Comparison of ENCODE assay signal across 1 cellular context in the genomic region with DNA sequence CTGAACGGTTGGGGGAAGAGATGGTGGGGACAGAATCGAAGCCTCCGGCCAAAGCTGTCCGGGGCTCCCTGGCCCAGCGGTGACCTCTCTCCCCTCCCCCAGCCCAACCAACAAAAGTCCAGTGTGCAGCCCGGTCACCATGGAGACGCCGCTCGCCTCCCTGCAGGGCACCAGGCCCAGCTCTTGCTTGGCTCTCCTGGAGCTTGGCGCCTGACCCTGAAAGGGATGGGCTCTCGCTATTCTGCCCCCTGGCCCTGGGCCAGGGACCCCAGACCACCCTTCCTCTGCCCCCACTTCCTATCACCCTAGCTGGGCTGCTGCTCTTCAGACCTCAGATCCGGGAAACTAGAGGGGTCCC.
A peak's percentile ranks its signal among the peaks of the same experiment; 100 is the strongest.
TF ChIP-seq lines count a peak whose summit lies in the region.

No MANE protein-coding gene starts in this region.

TF ChIP-seq in HepG2, 621 proteins besides CTCF, POLR2A, EP300 and RAD21 (continued from another document):
- TF ChIP-seq, protein P1, sequence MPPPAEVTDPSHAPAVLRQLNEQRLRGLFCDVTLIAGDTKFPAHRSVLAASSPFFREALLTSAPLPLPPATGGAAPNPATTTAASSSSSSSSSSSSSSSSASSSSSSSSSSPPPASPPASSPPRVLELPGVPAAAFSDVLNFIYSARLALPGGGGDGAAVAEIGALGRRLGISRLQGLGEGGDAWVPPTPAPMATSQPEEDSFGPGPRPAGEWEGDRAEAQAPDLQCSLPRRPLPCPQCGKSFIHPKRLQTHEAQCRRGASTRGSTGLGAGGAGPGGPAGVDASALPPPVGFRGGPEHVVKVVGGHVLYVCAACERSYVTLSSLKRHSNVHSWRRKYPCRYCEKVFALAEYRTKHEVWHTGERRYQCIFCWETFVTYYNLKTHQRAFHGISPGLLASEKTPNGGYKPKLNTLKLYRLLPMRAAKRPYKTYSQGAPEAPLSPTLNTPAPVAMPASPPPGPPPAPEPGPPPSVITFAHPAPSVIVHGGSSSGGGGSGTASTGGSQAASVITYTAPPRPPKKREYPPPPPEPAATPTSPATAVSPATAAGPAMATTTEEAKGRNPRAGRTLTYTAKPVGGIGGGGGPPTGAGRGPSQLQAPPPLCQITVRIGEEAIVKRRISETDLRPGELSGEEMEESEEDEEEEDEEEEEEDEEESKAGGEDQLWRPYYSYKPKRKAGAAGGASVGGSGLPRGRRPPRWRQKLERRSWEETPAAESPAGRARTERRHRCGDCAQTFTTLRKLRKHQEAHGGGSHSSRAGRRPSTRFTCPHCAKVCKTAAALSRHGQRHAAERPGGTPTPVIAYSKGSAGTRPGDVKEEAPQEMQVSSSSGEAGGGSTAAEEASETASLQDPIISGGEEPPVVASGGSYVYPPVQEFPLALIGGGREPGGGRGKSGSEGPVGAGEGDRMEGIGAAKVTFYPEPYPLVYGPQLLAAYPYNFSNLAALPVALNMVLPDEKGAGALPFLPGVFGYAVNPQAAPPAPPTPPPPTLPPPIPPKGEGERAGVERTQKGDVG (CRISPR knock-in tag; IDR thresholded peaks at IDR 0.05; ENCODE audit: borderline replicate concordance), result no peak
- no peak for TF ChIP-seq ZNF460 (CRISPR knock-in tag; IDR thresholded peaks at IDR 0.05; ENCODE audit: borderline replicate concordance)
- TF ChIP-seq ZNF782 (CRISPR knock-in tag; IDR thresholded peaks at IDR 0.05; ENCODE audit: borderline replicate concordance), result peak; percentile 64; the same call in 1 of the 2 replicates
- TF ChIP-seq ZNF891 (CRISPR knock-in tag; IDR thresholded peaks at IDR 0.05), result no peak
- TF ChIP-seq NBN (conservative IDR thresholded peaks at IDR 0.05), result no peak
- TF ChIP-seq, protein P2, sequence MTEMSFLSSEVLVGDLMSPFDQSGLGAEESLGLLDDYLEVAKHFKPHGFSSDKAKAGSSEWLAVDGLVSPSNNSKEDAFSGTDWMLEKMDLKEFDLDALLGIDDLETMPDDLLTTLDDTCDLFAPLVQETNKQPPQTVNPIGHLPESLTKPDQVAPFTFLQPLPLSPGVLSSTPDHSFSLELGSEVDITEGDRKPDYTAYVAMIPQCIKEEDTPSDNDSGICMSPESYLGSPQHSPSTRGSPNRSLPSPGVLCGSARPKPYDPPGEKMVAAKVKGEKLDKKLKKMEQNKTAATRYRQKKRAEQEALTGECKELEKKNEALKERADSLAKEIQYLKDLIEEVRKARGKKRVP (CRISPR knock-in tag; IDR thresholded peaks at IDR 0.05), result no peak
- no peak for TF ChIP-seq PAWR (CRISPR knock-in tag; IDR thresholded peaks at IDR 0.05; ENCODE audit: borderline replicate concordance)
- TF ChIP-seq MAF1 (CRISPR knock-in tag; IDR thresholded peaks at IDR 0.05; ENCODE audit: borderline replicate concordance), result no peak
- TF ChIP-seq, protein P3, sequence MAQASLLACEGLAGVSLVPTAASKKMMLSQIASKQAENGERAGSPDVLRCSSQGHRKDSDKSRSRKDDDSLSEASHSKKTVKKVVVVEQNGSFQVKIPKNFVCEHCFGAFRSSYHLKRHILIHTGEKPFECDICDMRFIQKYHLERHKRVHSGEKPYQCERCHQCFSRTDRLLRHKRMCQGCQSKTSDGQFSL (CRISPR knock-in tag; IDR thresholded peaks at IDR 0.05), result no peak
- no peak for TF ChIP-seq KMT2A (CRISPR knock-in tag; IDR thresholded peaks at IDR 0.05)
- no peak for TF ChIP-seq ARHGAP35 (CRISPR knock-in tag; IDR thresholded peaks at IDR 0.05; ENCODE audit: borderline replicate concordance)
- TF ChIP-seq, protein P4, sequence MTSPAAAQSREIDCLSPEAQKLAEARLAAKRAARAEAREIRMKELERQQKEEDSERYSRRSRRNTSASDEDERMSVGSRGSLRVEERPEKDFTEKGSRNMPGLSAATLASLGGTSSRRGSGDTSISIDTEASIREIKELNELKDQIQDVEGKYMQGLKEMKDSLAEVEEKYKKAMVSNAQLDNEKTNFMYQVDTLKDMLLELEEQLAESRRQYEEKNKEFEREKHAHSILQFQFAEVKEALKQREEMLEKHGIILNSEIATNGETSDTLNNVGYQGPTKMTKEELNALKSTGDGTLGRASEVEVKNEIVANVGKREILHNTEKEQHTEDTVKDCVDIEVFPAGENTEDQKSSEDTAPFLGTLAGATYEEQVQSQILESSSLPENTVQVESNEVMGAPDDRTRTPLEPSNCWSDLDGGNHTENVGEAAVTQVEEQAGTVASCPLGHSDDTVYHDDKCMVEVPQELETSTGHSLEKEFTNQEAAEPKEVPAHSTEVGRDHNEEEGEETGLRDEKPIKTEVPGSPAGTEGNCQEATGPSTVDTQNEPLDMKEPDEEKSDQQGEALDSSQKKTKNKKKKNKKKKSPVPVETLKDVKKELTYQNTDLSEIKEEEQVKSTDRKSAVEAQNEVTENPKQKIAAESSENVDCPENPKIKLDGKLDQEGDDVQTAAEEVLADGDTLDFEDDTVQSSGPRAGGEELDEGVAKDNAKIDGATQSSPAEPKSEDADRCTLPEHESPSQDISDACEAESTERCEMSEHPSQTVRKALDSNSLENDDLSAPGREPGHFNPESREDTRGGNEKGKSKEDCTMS (CRISPR knock-in tag; conservative IDR thresholded peaks at IDR 0.05), result no peak
- TF ChIP-seq SP2 (CRISPR knock-in tag; IDR thresholded peaks at IDR 0.05), result no peak
- peak; percentile 8; the same call in 1 of the 2 replicates for TF ChIP-seq HNF4G (IDR thresholded peaks at IDR 0.05; ENCODE audit: borderline replicate concordance, low read depth, low read length)
- TF ChIP-seq HNF4G (CRISPR knock-in tag; IDR thresholded peaks at IDR 0.05; ENCODE audit: borderline replicate concordance, low read depth), result no peak
- no peak for TF ChIP-seq ZNF768 (CRISPR knock-in tag; IDR thresholded peaks at IDR 0.05)
- TF ChIP-seq ZNF350 (CRISPR knock-in tag; IDR thresholded peaks at IDR 0.05; ENCODE audit: borderline replicate concordance, low read depth), result peak; percentile 32; the same call in 1 of the 2 replicates
- TF ChIP-seq, protein P5, sequence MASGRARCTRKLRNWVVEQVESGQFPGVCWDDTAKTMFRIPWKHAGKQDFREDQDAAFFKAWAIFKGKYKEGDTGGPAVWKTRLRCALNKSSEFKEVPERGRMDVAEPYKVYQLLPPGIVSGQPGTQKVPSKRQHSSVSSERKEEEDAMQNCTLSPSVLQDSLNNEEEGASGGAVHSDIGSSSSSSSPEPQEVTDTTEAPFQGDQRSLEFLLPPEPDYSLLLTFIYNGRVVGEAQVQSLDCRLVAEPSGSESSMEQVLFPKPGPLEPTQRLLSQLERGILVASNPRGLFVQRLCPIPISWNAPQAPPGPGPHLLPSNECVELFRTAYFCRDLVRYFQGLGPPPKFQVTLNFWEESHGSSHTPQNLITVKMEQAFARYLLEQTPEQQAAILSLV (CRISPR knock-in tag; IDR thresholded peaks at IDR 0.05; ENCODE audit: borderline replicate concordance), result no peak
- TF ChIP-seq ZNF431 (CRISPR knock-in tag; IDR thresholded peaks at IDR 0.05; ENCODE audit: borderline replicate concordance, low read depth), result no peak
- TF ChIP-seq, protein P6, sequence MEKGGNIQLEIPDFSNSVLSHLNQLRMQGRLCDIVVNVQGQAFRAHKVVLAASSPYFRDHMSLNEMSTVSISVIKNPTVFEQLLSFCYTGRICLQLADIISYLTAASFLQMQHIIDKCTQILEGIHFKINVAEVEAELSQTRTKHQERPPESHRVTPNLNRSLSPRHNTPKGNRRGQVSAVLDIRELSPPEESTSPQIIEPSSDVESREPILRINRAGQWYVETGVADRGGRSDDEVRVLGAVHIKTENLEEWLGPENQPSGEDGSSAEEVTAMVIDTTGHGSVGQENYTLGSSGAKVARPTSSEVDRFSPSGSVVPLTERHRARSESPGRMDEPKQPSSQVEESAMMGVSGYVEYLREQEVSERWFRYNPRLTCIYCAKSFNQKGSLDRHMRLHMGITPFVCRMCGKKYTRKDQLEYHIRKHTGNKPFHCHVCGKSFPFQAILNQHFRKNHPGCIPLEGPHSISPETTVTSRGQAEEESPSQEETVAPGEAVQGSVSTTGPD (CRISPR knock-in tag; IDR thresholded peaks at IDR 0.05), result no peak
- TF ChIP-seq GABPB1 (CRISPR knock-in tag; IDR thresholded peaks at IDR 0.05), result no peak
- no peak for TF ChIP-seq MIER2 (CRISPR knock-in tag; IDR thresholded peaks at IDR 0.05)
- TF ChIP-seq RFX3 (CRISPR knock-in tag; IDR thresholded peaks at IDR 0.05), result peak; percentile 80
- TF ChIP-seq KDM6A (CRISPR knock-in tag; IDR thresholded peaks at IDR 0.05; ENCODE audit: low read depth), result 0 out of 2 replicates have a peak, but pooled peaks have one; percentile 37
- TF ChIP-seq ZNF562 (CRISPR knock-in tag; IDR thresholded peaks at IDR 0.05; ENCODE audit: borderline replicate concordance), result no peak
- TF ChIP-seq ZNF747 (CRISPR knock-in tag; IDR thresholded peaks at IDR 0.05; ENCODE audit: borderline replicate concordance), result no peak
- TF ChIP-seq, protein P7, sequence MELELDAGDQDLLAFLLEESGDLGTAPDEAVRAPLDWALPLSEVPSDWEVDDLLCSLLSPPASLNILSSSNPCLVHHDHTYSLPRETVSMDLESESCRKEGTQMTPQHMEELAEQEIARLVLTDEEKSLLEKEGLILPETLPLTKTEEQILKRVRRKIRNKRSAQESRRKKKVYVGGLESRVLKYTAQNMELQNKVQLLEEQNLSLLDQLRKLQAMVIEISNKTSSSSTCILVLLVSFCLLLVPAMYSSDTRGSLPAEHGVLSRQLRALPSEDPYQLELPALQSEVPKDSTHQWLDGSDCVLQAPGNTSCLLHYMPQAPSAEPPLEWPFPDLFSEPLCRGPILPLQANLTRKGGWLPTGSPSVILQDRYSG (CRISPR knock-in tag; IDR thresholded peaks at IDR 0.05), result no peak
- no peak for TF ChIP-seq SP4 (CRISPR knock-in tag; IDR thresholded peaks at IDR 0.05)
- TF ChIP-seq ZBTB7B (CRISPR knock-in tag; IDR thresholded peaks at IDR 0.05), result peak; percentile 38; the same call in 1 of the 2 replicates
- TF ChIP-seq RXRA (CRISPR knock-in tag; IDR thresholded peaks at IDR 0.05), result peak; percentile 93
- TF ChIP-seq, protein P8, sequence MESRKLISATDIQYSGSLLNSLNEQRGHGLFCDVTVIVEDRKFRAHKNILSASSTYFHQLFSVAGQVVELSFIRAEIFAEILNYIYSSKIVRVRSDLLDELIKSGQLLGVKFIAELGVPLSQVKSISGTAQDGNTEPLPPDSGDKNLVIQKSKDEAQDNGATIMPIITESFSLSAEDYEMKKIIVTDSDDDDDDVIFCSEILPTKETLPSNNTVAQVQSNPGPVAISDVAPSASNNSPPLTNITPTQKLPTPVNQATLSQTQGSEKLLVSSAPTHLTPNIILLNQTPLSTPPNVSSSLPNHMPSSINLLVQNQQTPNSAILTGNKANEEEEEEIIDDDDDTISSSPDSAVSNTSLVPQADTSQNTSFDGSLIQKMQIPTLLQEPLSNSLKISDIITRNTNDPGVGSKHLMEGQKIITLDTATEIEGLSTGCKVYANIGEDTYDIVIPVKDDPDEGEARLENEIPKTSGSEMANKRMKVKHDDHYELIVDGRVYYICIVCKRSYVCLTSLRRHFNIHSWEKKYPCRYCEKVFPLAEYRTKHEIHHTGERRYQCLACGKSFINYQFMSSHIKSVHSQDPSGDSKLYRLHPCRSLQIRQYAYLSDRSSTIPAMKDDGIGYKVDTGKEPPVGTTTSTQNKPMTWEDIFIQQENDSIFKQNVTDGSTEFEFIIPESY (CRISPR knock-in tag; IDR thresholded peaks at IDR 0.05), result no peak
- TF ChIP-seq, protein P9, sequence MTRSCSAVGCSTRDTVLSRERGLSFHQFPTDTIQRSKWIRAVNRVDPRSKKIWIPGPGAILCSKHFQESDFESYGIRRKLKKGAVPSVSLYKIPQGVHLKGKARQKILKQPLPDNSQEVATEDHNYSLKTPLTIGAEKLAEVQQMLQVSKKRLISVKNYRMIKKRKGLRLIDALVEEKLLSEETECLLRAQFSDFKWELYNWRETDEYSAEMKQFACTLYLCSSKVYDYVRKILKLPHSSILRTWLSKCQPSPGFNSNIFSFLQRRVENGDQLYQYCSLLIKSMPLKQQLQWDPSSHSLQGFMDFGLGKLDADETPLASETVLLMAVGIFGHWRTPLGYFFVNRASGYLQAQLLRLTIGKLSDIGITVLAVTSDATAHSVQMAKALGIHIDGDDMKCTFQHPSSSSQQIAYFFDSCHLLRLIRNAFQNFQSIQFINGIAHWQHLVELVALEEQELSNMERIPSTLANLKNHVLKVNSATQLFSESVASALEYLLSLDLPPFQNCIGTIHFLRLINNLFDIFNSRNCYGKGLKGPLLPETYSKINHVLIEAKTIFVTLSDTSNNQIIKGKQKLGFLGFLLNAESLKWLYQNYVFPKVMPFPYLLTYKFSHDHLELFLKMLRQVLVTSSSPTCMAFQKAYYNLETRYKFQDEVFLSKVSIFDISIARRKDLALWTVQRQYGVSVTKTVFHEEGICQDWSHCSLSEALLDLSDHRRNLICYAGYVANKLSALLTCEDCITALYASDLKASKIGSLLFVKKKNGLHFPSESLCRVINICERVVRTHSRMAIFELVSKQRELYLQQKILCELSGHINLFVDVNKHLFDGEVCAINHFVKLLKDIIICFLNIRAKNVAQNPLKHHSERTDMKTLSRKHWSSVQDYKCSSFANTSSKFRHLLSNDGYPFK (CRISPR knock-in tag; IDR thresholded peaks at IDR 0.05; ENCODE audit: borderline replicate concordance), result 0 out of 2 replicates have a peak, but pooled peaks have one; percentile 41
- TF ChIP-seq NR3C1 (CRISPR knock-in tag; IDR thresholded peaks at IDR 0.05), result no peak
- no peak for TF ChIP-seq ZNF3 (CRISPR knock-in tag; IDR thresholded peaks at IDR 0.05)
- no peak for TF ChIP-seq ZNF850 (CRISPR knock-in tag; conservative IDR thresholded peaks at IDR 0.05)
- no peak for TF ChIP-seq AGO1 (IDR thresholded peaks at IDR 0.05; ENCODE audit: low read depth, low read length, poor library complexity, severe bottlenecking)
- TF ChIP-seq SAP130 (CRISPR knock-in tag; IDR thresholded peaks at IDR 0.05; ENCODE audit: low read depth), result peak; percentile 58; the same call in 1 of the 2 replicates
- 0 out of 2 replicates have a peak, but pooled peaks have one; percentile 10 for TF ChIP-seq PITX1 (CRISPR knock-in tag; IDR thresholded peaks at IDR 0.05)
- no peak for TF ChIP-seq ZNF781 (CRISPR knock-in tag; IDR thresholded peaks at IDR 0.05; ENCODE audit: borderline replicate concordance, not compliant biosample characterization)
- no peak for TF ChIP-seq ZSCAN22 (CRISPR knock-in tag; IDR thresholded peaks at IDR 0.05)
- no peak for TF ChIP-seq ZNF772 (CRISPR knock-in tag; IDR thresholded peaks at IDR 0.05)
- 0 out of 2 replicates have a peak, but pooled peaks have one; percentile 21 for TF ChIP-seq ZNF556 (CRISPR knock-in tag; IDR thresholded peaks at IDR 0.05; ENCODE audit: borderline replicate concordance)
- TF ChIP-seq SP140L (CRISPR knock-in tag; IDR thresholded peaks at IDR 0.05; ENCODE audit: borderline replicate concordance), result no peak
- no peak for TF ChIP-seq HDAC1 (CRISPR knock-in tag; IDR thresholded peaks at IDR 0.05)
- TF ChIP-seq MXD4 (CRISPR knock-in tag; IDR thresholded peaks at IDR 0.05), result no peak
- no peak for TF ChIP-seq RFX5 (IDR thresholded peaks at IDR 0.05; ENCODE audit: low read depth, low read length)
- peak; percentile 65 for TF ChIP-seq RFX1 (IDR thresholded peaks at IDR 0.05)
